Comparison of ENCODE assay signal across 8 cellular contexts in the genomic region with DNA sequence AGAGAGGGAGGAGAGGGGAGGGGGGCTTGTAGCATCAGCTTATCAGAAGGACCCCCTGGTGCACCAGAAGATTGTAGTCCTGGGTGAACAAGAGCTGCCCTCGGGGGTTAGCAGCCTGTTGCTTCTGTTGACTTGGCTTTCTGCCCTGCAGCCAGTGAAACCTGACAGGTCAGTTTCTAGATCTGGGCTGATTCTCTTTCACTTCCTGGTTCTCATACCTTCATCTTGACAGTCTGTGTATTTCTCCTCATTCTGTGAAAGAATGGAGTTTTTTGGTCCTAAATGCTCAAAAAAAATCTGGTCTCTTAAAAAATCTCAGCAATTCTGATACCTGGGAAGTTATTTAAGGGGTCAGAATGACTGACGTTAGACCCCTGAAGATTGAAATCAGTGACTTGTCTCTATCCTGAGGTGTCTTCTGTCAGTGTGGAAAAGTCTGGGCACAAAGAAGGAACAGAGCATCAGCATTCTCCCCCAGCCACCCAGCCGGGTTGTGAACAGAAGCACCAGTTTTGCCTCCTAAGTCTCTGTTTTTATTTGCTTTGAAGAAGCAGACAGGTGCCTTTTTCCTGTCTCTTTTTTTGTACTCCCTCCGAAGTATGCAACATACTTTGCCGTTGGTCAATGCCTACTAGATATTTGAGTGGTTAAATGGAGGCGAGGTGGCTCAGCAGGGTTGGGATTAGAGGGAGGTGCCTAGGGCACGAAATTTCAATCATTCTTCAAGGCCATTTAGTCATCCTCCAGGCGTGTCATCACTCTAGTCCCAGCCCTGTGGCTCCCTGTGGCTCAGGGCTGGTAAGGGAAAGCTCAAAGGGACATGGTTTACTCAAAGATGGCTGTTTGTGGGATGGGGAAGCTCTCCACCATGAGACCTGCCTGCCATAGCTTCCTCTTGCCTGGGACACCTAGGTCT. TPM values are rescaled to one million over a fixed set of nuclear protein-coding genes. Genes with fewer than 3 reads are reported as not detected.
DNase-seq lines count a peak whose midpoint lies in the region; ATAC-seq and TF ChIP-seq lines count a peak whose summit lies in the region.

No MANE protein-coding gene starts in this region.

- POLR2A ChIA-PET in T-cell (lab: Charles Lee), result interaction anchor here in 1 of 2 donors (0.6 kb wide), 2 partner anchors 12 to 23 kb away, joined by 3 to 4 read pairs; no protein-coding TSS in a partner anchor

- H3K27ac Mint-ChIP-seq in T-cell, result peak overlapping the region; percentile 79 to 85

- H3K9me3 Mint-ChIP-seq in T-cell, result no peaks in the 10 kb centered on the region

- TF ChIP-seq CTCF in GM12865 (IDR thresholded peaks at IDR 0.05; ENCODE audit: insufficient read depth, low read depth, low read length, missing control alignments), result no peak

- peak overlapping the region in 1 of 3 donors; percentile 69 for H3K4me3 Mint-ChIP-seq in T-cell

- H3K9ac ChIP-seq in HUES48 (ENCODE audit: low read depth, low read length), result no peak overlapping the region

- H3K36me3 Mint-ChIP-seq in T-cell, result peaks cover 25% of the 10 kb centered on the region

- no peaks in the 10 kb centered on the region for H3K9me3 ChIP-seq in HUES48 (ENCODE audit: control insufficient read depth, insufficient read depth, low read length)

- no peaks in the 10 kb centered on the region for H3K27me3 ChIP-seq in HUES48 (ENCODE audit: control insufficient read depth, insufficient read depth, low read length)

- H3K27me3 Mint-ChIP-seq in T-cell, result no peaks in the 10 kb centered on the region

- H3K36me3 ChIP-seq in HUES48 (ENCODE audit: control insufficient read depth, insufficient read depth, low read length), result peaks cover 39% of the 10 kb centered on the region

- DNase-seq in GM12865 (ENCODE audit: low read depth), result peak; percentile 93
- no peak for DNase-seq in T-cell
- DNase-seq in mucosa of gallbladder (ENCODE audit: low spot score), result peak; percentile 74
- DNase-seq in activated gamma-delta T cell (lab: John Stamatoyannopoulos, UW), result no peak
- no peak for DNase-seq in central memory CD4-positive, alpha-beta T cell
- DNase-seq in KG1 (lab: John Stamatoyannopoulos, UW), result no peak

- CTCF ChIA-PET in T-cell (lab: Charles Lee), result interaction anchor here in 1 of 2 donors (1.0 kb wide), 1 partner anchor 47 kb away, joined by 3 read pairs; no protein-coding TSS in a partner anchor

- H3K4me1 ChIP-seq in HUES48 (ENCODE audit: control insufficient read depth, insufficient read depth, low read length), result peaks cover 23% of the 10 kb centered on the region

- peak overlapping the region; percentile 71 for H3K27ac ChIP-seq in HUES48 (ENCODE audit: low read depth, low read length)

- H3K4me3 ChIP-seq in GM12865 (ENCODE audit: low read depth, low read length) (peak overlapping the region; percentile 41), HUES48 (ENCODE audit: low read depth, low read length) (no peak overlapping the region)

- H3K4me1 Mint-ChIP-seq in T-cell, result peaks cover 57 to 68% (median 59%) of the 10 kb centered on the region in 3 donors

- peak; percentile 52 for ATAC-seq in GM21529 (IDR thresholded peaks at IDR 0.05; ENCODE audit: unreplicated experiment)
- ATAC-seq in T-cell (replicated peaks in 1 of 4), result no peak

RNA-seq across cellular contexts. Expression of a gene that starts 24.0 kb away (rescaled TPM):
- total RNA-seq in T-cell (10 to 100 TPM; 14.4 to 23.4 (median 17.8) TPM), mucosa of gallbladder (8.1 TPM)

Comparison
In these comparisons a context has a peak if more than half of its experiments do, and no peak if none do; other contexts are left out.
1. DNase-seq: peak in GM12865 (single experiment) and mucosa of gallbladder (single experiment); none in T-cell (0 of 34), activated gamma-delta T cell (single experiment), central memory CD4-positive, alpha-beta T cell (single experiment) and KG1 (single experiment).